ENCODE assay signal across 8 cellular contexts in the genomic region with DNA sequence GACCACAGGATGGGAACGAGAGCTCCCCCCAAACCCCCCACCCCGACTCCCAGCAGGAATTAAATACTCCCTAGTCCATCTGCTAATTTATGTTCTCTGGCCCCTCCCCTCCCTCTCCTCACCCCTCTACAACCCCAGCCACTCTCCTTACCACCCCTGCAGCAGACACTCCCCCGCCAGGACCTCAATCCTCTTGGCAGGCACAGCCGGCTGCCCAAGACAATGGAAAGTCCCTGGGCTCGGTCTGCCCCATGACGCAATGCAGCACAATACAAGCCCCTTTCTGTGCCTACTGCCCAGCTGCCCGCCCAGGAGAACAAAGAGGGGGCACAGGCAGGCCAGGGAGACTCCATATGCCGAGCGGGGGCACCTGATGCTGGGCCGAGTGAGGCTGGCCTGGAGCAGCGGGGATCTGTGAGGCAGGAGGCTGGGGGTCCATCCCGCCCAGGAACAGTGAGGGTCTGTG. TPM values are rescaled to one million over a fixed set of nuclear protein-coding genes. Genes with fewer than 3 reads are reported as not detected.
DNase-seq lines count a peak whose midpoint lies in the region; ATAC-seq and TF ChIP-seq lines count a peak whose summit lies in the region.

No MANE protein-coding gene starts in this region.

- H3K27me3 Mint-ChIP-seq in activated naive CD8-positive, alpha-beta T cell treated with anti-CD3 and anti-CD28 coated beads for 36 hours, result no peaks in the 10 kb centered on the region
- H3K27me3 Mint-ChIP-seq in Caco-2 (ENCODE audit: insufficient read depth, unreplicated experiment), result no peaks in the 10 kb centered on the region

- H3K36me3 ChIP-seq in ES-I3 (ENCODE audit: insufficient read depth, low read length) (no peaks in the 10 kb centered on the region), neuronal stem cell (replicated peaks in 1 of 2; ENCODE audit: control insufficient read depth in 2 of 2, insufficient read depth in 2 of 2, low read length in 2 of 2) (peaks cover 8 to 16% of the 10 kb centered on the region in 2 donors), Caco-2 (ENCODE audit: control insufficient read depth, insufficient read depth, low read length) (no peaks in the 10 kb centered on the region)

- ATAC-seq in HG03139 (IDR thresholded peaks at IDR 0.05; ENCODE audit: unreplicated experiment) (no peak), GM18520 (IDR thresholded peaks at IDR 0.05; ENCODE audit: unreplicated experiment) (no peak)

- H2AK5ac ChIP-seq in neuronal stem cell (ENCODE audit: low read depth, low read length), result peak overlapping the region; percentile 93

- H3K4me3 ChIP-seq in foreskin fibroblast (ENCODE audit: low read depth in 1 of 2, low read length in 2 of 2) (no peak overlapping the region), neuronal stem cell (ENCODE audit: low read length in 2 of 2) (peak overlapping the region in 1 of 2 donors; percentile 48), Caco-2 (ENCODE audit: low read depth, low read length) (no peak overlapping the region)

- no peak overlapping the region for H3K23ac ChIP-seq in neuronal stem cell (ENCODE audit: low read depth, low read length, poor library complexity)

- no peak overlapping the region for H3K14ac ChIP-seq in neuronal stem cell (ENCODE audit: low read length)

- H3K36me3 Mint-ChIP-seq in activated naive CD8-positive, alpha-beta T cell treated with anti-CD3 and anti-CD28 coated beads for 36 hours, result no peaks in the 10 kb centered on the region
- H3K36me3 Mint-ChIP-seq in Caco-2 (ENCODE audit: insufficient read depth, unreplicated experiment), result no peaks in the 10 kb centered on the region

- H3K18ac ChIP-seq in neuronal stem cell (ENCODE audit: low read length), result peak overlapping the region; percentile 93

- H3K4me1 ChIP-seq in ES-I3 (ENCODE audit: insufficient read depth, low read length), result peaks cover 27% of the 10 kb centered on the region
- peaks cover 32 to 40% of the 10 kb centered on the region in 2 donors for H3K4me1 ChIP-seq in neuronal stem cell (ENCODE audit: control insufficient read depth in 2 of 2, insufficient read depth in 1 of 2, low read depth in 1 of 2, low read length in 2 of 2)
- no peaks in the 10 kb centered on the region for H3K4me1 ChIP-seq in Caco-2

- DNase-seq in SHP77 treated with DMSO at 0.1 percent for 48 hours (lab: John Stamatoyannopoulos, UW) (peak; percentile 63), foreskin fibroblast (peak; percentile 74 to 88), neuronal stem cell (ENCODE audit: low spot score) (peak; percentile 78), Caco-2 (no peak)
- DNase-seq in activated naive CD8-positive, alpha-beta T cell treated with anti-CD3 and anti-CD28 coated beads for 36 hours, result no peak

- H3K4me1 Mint-ChIP-seq in activated naive CD8-positive, alpha-beta T cell treated with anti-CD3 and anti-CD28 coated beads for 36 hours, result no peaks in the 10 kb centered on the region
- H3K4me1 Mint-ChIP-seq in Caco-2 (ENCODE audit: low read depth, unreplicated experiment), result no peaks in the 10 kb centered on the region

- peak overlapping the region; percentile 50 for H4K91ac ChIP-seq in neuronal stem cell (ENCODE audit: low read depth, low read length, poor library complexity)

- intact Hi-C loops in Caco-2 (cut with micrococcal nuclease; ENCODE audit: unreplicated experiment), result no loop called here

- H3K4me3 Mint-ChIP-seq in activated naive CD8-positive, alpha-beta T cell treated with anti-CD3 and anti-CD28 coated beads for 36 hours, result no peak overlapping the region
- H3K4me3 Mint-ChIP-seq in Caco-2 (ENCODE audit: unreplicated experiment), result no peak overlapping the region

- no CpG with 5 or more reads among the region's 12 CpGs for WGBS in neuronal stem cell (ENCODE audit: extremely low coverage in 2 of 2, insufficient read length in 2 of 2, insufficient replicate concordance in 1 of 2), 2 donors

- H3K4me2 ChIP-seq in neuronal stem cell (ENCODE audit: insufficient read depth, low read length, poor library complexity, severe bottlenecking), result no peak overlapping the region

- H3K9ac ChIP-seq in ES-I3 (ENCODE audit: low read depth, low read length) (peak overlapping the region; percentile 41), neuronal stem cell (ENCODE audit: low read depth, low read length, poor library complexity) (peak overlapping the region; percentile 53)

- CTCF ChIA-PET in Caco-2 (lab: Charles Lee), result interaction anchor here (0.6 kb wide), 1 partner anchor 852 kb away, joined by 6 read pairs; no protein-coding TSS in a partner anchor

- H3K27ac ChIP-seq in neuronal stem cell (replicated peaks; ENCODE audit: low read length), result peak overlapping the region; percentile 100

- peak overlapping the region; percentile 32 for H3K4ac ChIP-seq in neuronal stem cell (ENCODE audit: low read length)

- BruUV-seq in Caco-2 (replicated peaks; lab: Mats Ljungman, UMichigan), result no TSS peak

- H3K27ac Mint-ChIP-seq in activated naive CD8-positive, alpha-beta T cell treated with anti-CD3 and anti-CD28 coated beads for 36 hours, result no peak overlapping the region
- H3K27ac Mint-ChIP-seq in Caco-2 (ENCODE audit: unreplicated experiment), result no peak overlapping the region

- H2AFZ ChIP-seq in neuronal stem cell (ENCODE audit: low read length), result peak overlapping the region; percentile 65

- no peaks in the 10 kb centered on the region for H3K27me3 ChIP-seq in neuronal stem cell (ENCODE audit: control insufficient read depth in 3 of 3, insufficient read depth in 3 of 3, low read depth in 1 of 3, low read length in 3 of 3)
- H3K27me3 ChIP-seq in Caco-2 (replicated peaks; ENCODE audit: control insufficient read depth, insufficient read depth, low read length), result no peaks in the 10 kb centered on the region

- H2BK12ac ChIP-seq in neuronal stem cell (ENCODE audit: low read length), result no peak overlapping the region

- TF ChIP-seq CTCF in foreskin fibroblast (IDR thresholded peaks at IDR 0.05; ENCODE audit: low read depth, low read length) (no peak), Caco-2 (IDR thresholded peaks at IDR 0.05; ENCODE audit: insufficient read depth in 1 of 2, low read depth in 1 of 2, low read length in 1 of 2, severe bottlenecking in 1 of 2, unreplicated experiment in 1 of 2) (no peak)

- H3K9me3 ChIP-seq in ES-I3 (ENCODE audit: control insufficient read depth, insufficient read depth, low read length) (no peaks in the 10 kb centered on the region), neuronal stem cell (replicated peaks in 1 of 2; ENCODE audit: control insufficient read depth in 2 of 2, insufficient read depth in 1 of 2, low read depth in 1 of 2, low read length in 2 of 2) (no peaks in the 10 kb centered on the region), Caco-2 (no peaks in the 10 kb centered on the region)

- no peak overlapping the region for H4K8ac ChIP-seq in neuronal stem cell (ENCODE audit: low read depth, low read length)

- H2BK120ac ChIP-seq in neuronal stem cell (ENCODE audit: low read depth, low read length), result peak overlapping the region; percentile 88

- H3K9me3 Mint-ChIP-seq in activated naive CD8-positive, alpha-beta T cell treated with anti-CD3 and anti-CD28 coated beads for 36 hours, result no peaks in the 10 kb centered on the region
- H3K9me3 Mint-ChIP-seq in Caco-2 (ENCODE audit: unreplicated experiment), result no peaks in the 10 kb centered on the region

- no peaks in the 10 kb centered on the region for H3K79me1 ChIP-seq in neuronal stem cell (ENCODE audit: low read depth, low read length)

- POLR2A ChIA-PET in Caco-2 (lab: Charles Lee), result no interaction called here

- peak overlapping the region; percentile 91 for H2BK5ac ChIP-seq in neuronal stem cell (ENCODE audit: low read length)

- peak overlapping the region; percentile 25 for H2BK15ac ChIP-seq in neuronal stem cell (ENCODE audit: low read length)

RNA-seq across cellular contexts. Expression of a gene that starts 30.3 kb away (rescaled TPM):
- 23.5 TPM for polyA plus RNA-seq in neuronal stem cell (2013, experiment 1 of 2)
- 23.9 TPM for polyA plus RNA-seq in neuronal stem cell (2013, experiment 2 of 2)
- under 1 TPM; 0.56 to 0.98 TPM for total RNA-seq in activated naive CD8-positive, alpha-beta T cell treated with anti-CD3 and anti-CD28 coated beads for 36 hours
- 25.8 and 27.9 TPM in 2 replicates for total RNA-seq in Caco-2 (2022)

Comparison
In these comparisons a context has a peak if more than half of its experiments do, and no peak if none do; other contexts are left out.
1. DNase-seq: peak in SHP77 treated with DMSO at 0.1 percent for 48 hours (single experiment), foreskin fibroblast (2 of 2) and neuronal stem cell (single experiment); none in activated naive CD8-positive, alpha-beta T cell treated with anti-CD3 and anti-CD28 coated beads for 36 hours (single experiment) and Caco-2 (0 of 2).
2. RNA of a gene that starts 30.3 kb away (total RNA-seq): 25.8 to 27.9 TPM in Caco-2; 0.56 to 0.98 TPM in activated naive CD8-positive, alpha-beta T cell treated with anti-CD3 and anti-CD28 coated beads for 36 hours; every median in the first group is over 10 times any median in the second.